Comparison of ENCODE assay signal across 9 cellular contexts in the genomic region with DNA sequence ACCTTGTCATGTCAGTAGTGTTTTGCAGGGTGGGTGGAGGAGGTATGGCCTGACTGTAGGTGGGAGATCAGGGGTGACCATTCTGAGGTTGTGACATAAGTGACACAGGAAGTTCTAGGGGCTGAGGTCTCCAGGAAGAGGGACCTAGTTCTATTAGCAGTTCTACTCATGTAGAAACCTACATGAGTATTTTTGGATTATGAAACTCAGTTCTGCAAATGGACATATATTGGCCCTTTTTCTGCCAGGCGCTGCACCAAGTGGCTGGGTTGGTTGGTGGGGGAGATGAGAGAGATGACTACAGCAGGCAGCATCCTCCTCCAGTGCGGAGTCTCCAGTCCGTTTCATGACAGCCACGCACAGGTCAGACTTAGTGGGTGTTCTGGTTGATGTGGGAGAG. TPM values are rescaled to one million over a fixed set of nuclear protein-coding genes. Genes with fewer than 3 reads are reported as not detected.
A peak's percentile ranks its signal among the peaks of the same experiment; 100 is the strongest.
DNase-seq lines count a peak whose midpoint lies in the region; ATAC-seq and TF ChIP-seq lines count a peak whose summit lies in the region.
"Had no signal": no experiment of that assay in that cellular context is flagged by ENCODE, and none has a peak within 500 bp of the region (broad histone marks: within the 10 kb centered on the region; RNA-seq: fewer than 3 reads in every experiment).

No MANE protein-coding gene starts in this region.

- H3K4me3 ChIP-seq in left ventricle myocardium inferior (no peak overlapping the region), heart left ventricle (no peak overlapping the region), upper lobe of left lung (no peak overlapping the region), prostate gland (no peak overlapping the region)
- H3K4me3 ChIP-seq: GM23338 had no signal

- CTCF ChIA-PET in activated B cell treated with CpG ODN at 0.5 μM for 24 hours (lab: Charles Lee) = interaction anchor here (1.4 kb wide), 1 partner anchor 89 kb away, joined by 3 read pairs; no protein-coding TSS in a partner anchor

- ATAC-seq in heart left ventricle = no peak
- peak; percentile 37 for ATAC-seq in HG02759 (IDR thresholded peaks at IDR 0.05; ENCODE audit: unreplicated experiment)
- ATAC-seq in activated B cell treated with CpG ODN at 0.5 μM for 24 hours (ENCODE audit: low read depth) = no peak
- no peak for ATAC-seq in upper lobe of left lung (ENCODE audit: low FRiP score in 2 of 2)

- H3K9me3 Mint-ChIP-seq in activated B cell treated with CpG ODN at 0.5 μM for 24 hours = no peaks in the 10 kb centered on the region
- H3K9me3 Mint-ChIP-seq: GM23338 had no signal

- H3K36me3 Mint-ChIP-seq in activated B cell treated with CpG ODN at 0.5 μM for 24 hours (ENCODE audit: low read depth) = peaks cover 62% of the 10 kb centered on the region

- TF ChIP-seq EP300 in upper lobe of left lung (IDR thresholded peaks at IDR 0.05) = no peak

- H3K9me3 ChIP-seq in left ventricle myocardium inferior (replicated peaks) = no peaks in the 10 kb centered on the region
- H3K9me3 ChIP-seq in heart left ventricle = no peaks in the 10 kb centered on the region
- H3K9me3 ChIP-seq in upper lobe of left lung = no peaks in the 10 kb centered on the region
- H3K9me3 ChIP-seq in prostate gland = no peaks in the 10 kb centered on the region

- WGBS in heart left ventricle, 4 donors = 78 to 96% (median 86%) methylated on average over 4 of the region's 4 CpGs
- WGBS in upper lobe of left lung, 2 donors = 64 to 78% methylated on average over 4 of the region's 4 CpGs
- WGBS in prostate gland = 77% methylated on average over 4 of the region's 4 CpGs

- TF ChIP-seq CTCF in left ventricle myocardium inferior (IDR thresholded peaks at IDR 0.05; ENCODE audit: borderline replicate concordance) (no peak), heart left ventricle (IDR thresholded peaks at IDR 0.05) (no peak), activated B cell treated with CpG ODN at 0.5 μM for 24 hours (IDR thresholded peaks at IDR 0.05) (no peak), upper lobe of left lung (IDR thresholded peaks at IDR 0.05) (no peak), prostate gland (IDR thresholded peaks at IDR 0.05) (no peak)

- intact Hi-C loops in left ventricle myocardium inferior (cut with micrococcal nuclease) = no loop called here
- intact Hi-C loops in heart left ventricle (cut with DNase I) = loop anchor here in 3 of 10 donors (5.0 to 10.0 kb wide), 2 partner anchors 38 to 49 kb away; a partner anchor contains a TSS
- intact Hi-C loops in activated B cell treated with CpG ODN at 0.5 μM for 24 hours (cut with micrococcal nuclease) = no loop called here
- intact Hi-C loops in prostate gland (cut with DNase I) = no loop called here

- H3K27ac ChIP-seq in left ventricle myocardium inferior (replicated peaks) (peak overlapping the region; percentile 51), heart left ventricle (peak overlapping the region in 1 of 12 donors; percentile 60), upper lobe of left lung (peak overlapping the region in 3 of 4 donors; percentile 9 to 27 (median 23)), prostate gland (no peak overlapping the region)

- POLR2A ChIA-PET in activated B cell treated with CpG ODN at 0.5 μM for 24 hours (lab: Charles Lee) = no interaction called here

- no peaks in the 10 kb centered on the region for H3K36me3 ChIP-seq in left ventricle myocardium inferior
- peaks cover 0 to 6% (median 0%) of the 10 kb centered on the region in 9 donors for H3K36me3 ChIP-seq in heart left ventricle
- H3K36me3 ChIP-seq in upper lobe of left lung = no peaks in the 10 kb centered on the region
- H3K36me3 ChIP-seq in prostate gland = no peaks in the 10 kb centered on the region

- no peaks in the 10 kb centered on the region for H3K27me3 Mint-ChIP-seq in activated B cell treated with CpG ODN at 0.5 μM for 24 hours

- no peaks in the 10 kb centered on the region for H3K27me3 ChIP-seq in left ventricle myocardium inferior (ENCODE audit: low read depth)
- H3K27me3 ChIP-seq in heart left ventricle = no peaks in the 10 kb centered on the region
- H3K27me3 ChIP-seq in upper lobe of left lung = no peaks in the 10 kb centered on the region
- no peaks in the 10 kb centered on the region for H3K27me3 ChIP-seq in prostate gland (replicated peaks; ENCODE audit: insufficient read depth)

- peaks cover 81% of the 10 kb centered on the region for H3K4me1 Mint-ChIP-seq in activated B cell treated with CpG ODN at 0.5 μM for 24 hours

- TF ChIP-seq POLR2A in heart left ventricle (IDR thresholded peaks at IDR 0.05) (no peak), upper lobe of left lung (IDR thresholded peaks at IDR 0.05) (no peak), prostate gland (IDR thresholded peaks at IDR 0.05) (no peak)

- peaks cover 94% of the 10 kb centered on the region for H3K4me1 ChIP-seq in left ventricle myocardium inferior
- peaks cover 5 to 88% (median 61%) of the 10 kb centered on the region in 12 donors for H3K4me1 ChIP-seq in heart left ventricle
- peaks cover 48 to 81% (median 64%) of the 10 kb centered on the region in 4 donors for H3K4me1 ChIP-seq in upper lobe of left lung
- H3K4me1 ChIP-seq in prostate gland (replicated peaks) = peaks cover 7% of the 10 kb centered on the region

- peak overlapping the region; percentile 32 for H3K4me3 Mint-ChIP-seq in activated B cell treated with CpG ODN at 0.5 μM for 24 hours
- H3K4me3 Mint-ChIP-seq: GM23338 had no signal

- peak overlapping the region; percentile 15 for H3K27ac Mint-ChIP-seq in activated B cell treated with CpG ODN at 0.5 μM for 24 hours

- DNase-seq in left ventricle myocardium inferior = no peak
- DNase-seq in heart left ventricle = no peak
- DNase-seq in activated B cell treated with CpG ODN at 0.5 μM for 24 hours = no peak
- DNase-seq in upper lobe of left lung = no peak
- no peak for DNase-seq in prostate gland (ENCODE audit: low spot score)
- no peak for DNase-seq in NCI-H2029 treated with DMSO at 0.1 percent for 48 hours (lab: John Stamatoyannopoulos, UW)
- no peak for DNase-seq in COLO668 (lab: John Stamatoyannopoulos, UW; ENCODE audit: unreplicated experiment)

RNA-seq across cellular contexts. Expression of a gene that starts 54.0 kb away (rescaled TPM):
- total RNA-seq in left ventricle myocardium inferior (36.1 TPM), heart left ventricle (10 to 100 TPM; 22.8 to 52.7 (median 38.8) TPM), activated B cell treated with CpG ODN at 0.5 μM for 24 hours (183 and 194 TPM in 2 replicates), upper lobe of left lung (10 to 100 TPM; 35.0 to 70.2 (median 40.9) TPM), prostate gland (10 to 100 TPM; 27.8 to 38.9 TPM)
- polyA plus RNA-seq in heart left ventricle = 10 to 100 TPM; 16.1 to 19.3 TPM

Comparison
In these comparisons a context has a peak if more than half of its experiments do, and no peak if none do; other contexts are left out.
1. H3K27ac ChIP-seq: peak in left ventricle myocardium inferior (single experiment) and upper lobe of left lung (3 of 4); none in prostate gland (0 of 2).